In genomic region chrX:2608638-2609430, GRCh38 we compare ENCODE assay signal across 1 cellular context.
TF ChIP-seq lines count a peak whose summit lies in the region.

No MANE protein-coding gene starts in this region.

TF ChIP-seq in HepG2, 621 proteins besides CTCF, POLR2A, EP300 and RAD21 (continued from another document and continues in another):
- no peak for TF ChIP-seq PBX2 (CRISPR knock-in tag; IDR thresholded peaks at IDR 0.05)
- no peak for TF ChIP-seq HNRNPUL1 (IDR thresholded peaks at IDR 0.05; ENCODE audit: low read depth, low read length)
- no peak for TF ChIP-seq ZNF235 (CRISPR knock-in tag; IDR thresholded peaks at IDR 0.05; ENCODE audit: borderline replicate concordance)
- no peak for TF ChIP-seq HOXD1 (CRISPR knock-in tag; IDR thresholded peaks at IDR 0.05)
- peak; percentile 72 for TF ChIP-seq ZFY (CRISPR knock-in tag; IDR thresholded peaks at IDR 0.05)
- no peak for TF ChIP-seq ZNF256 (CRISPR knock-in tag; conservative IDR thresholded peaks at IDR 0.05)
- TF ChIP-seq NR0B2 (CRISPR knock-in tag; IDR thresholded peaks at IDR 0.05), result no peak
- no peak for TF ChIP-seq ZNF362 (CRISPR knock-in tag; IDR thresholded peaks at IDR 0.05; ENCODE audit: borderline replicate concordance)
- no peak for TF ChIP-seq ZNF143 (CRISPR knock-in tag; IDR thresholded peaks at IDR 0.05)
- no peak for TF ChIP-seq E2F1 (CRISPR knock-in tag; IDR thresholded peaks at IDR 0.05)
- no peak for TF ChIP-seq ZSCAN29 (CRISPR knock-in tag; conservative IDR thresholded peaks at IDR 0.05)
- TF ChIP-seq RXRB (CRISPR knock-in tag; IDR thresholded peaks at IDR 0.05; ENCODE audit: borderline replicate concordance), result no peak
- TF ChIP-seq CREB3 (CRISPR knock-in tag; IDR thresholded peaks at IDR 0.05), result no peak
- TF ChIP-seq HMG20A (CRISPR knock-in tag; IDR thresholded peaks at IDR 0.05; ENCODE audit: borderline replicate concordance), result no peak
- no peak for TF ChIP-seq SATB2 (CRISPR knock-in tag; IDR thresholded peaks at IDR 0.05)
- no peak for TF ChIP-seq FOXK2 (IDR thresholded peaks at IDR 0.05)
- TF ChIP-seq ZNF326 (CRISPR knock-in tag; IDR thresholded peaks at IDR 0.05; ENCODE audit: borderline replicate concordance), result no peak
- no peak for TF ChIP-seq ZNF407 (CRISPR knock-in tag; IDR thresholded peaks at IDR 0.05; ENCODE audit: not compliant biosample characterization)
- no peak for TF ChIP-seq ZNF737 (CRISPR knock-in tag; IDR thresholded peaks at IDR 0.05; ENCODE audit: borderline replicate concordance)
- TF ChIP-seq GABPA (IDR thresholded peaks at IDR 0.05; ENCODE audit: low read depth, low read length), result no peak
- no peak for TF ChIP-seq GABPA (CRISPR knock-in tag; IDR thresholded peaks at IDR 0.05; ENCODE audit: low read depth)
- TF ChIP-seq LRRFIP1 (CRISPR knock-in tag; conservative IDR thresholded peaks at IDR 0.05), result no peak
- peak; percentile 54; the same call in 1 of the 2 replicates for TF ChIP-seq ZNF746 (CRISPR knock-in tag; IDR thresholded peaks at IDR 0.05)
- TF ChIP-seq ZNF549 (CRISPR knock-in tag; IDR thresholded peaks at IDR 0.05), result no peak
- TF ChIP-seq ZNF446 (CRISPR knock-in tag; IDR thresholded peaks at IDR 0.05), result peak; percentile 37; the same call in 1 of the 2 replicates
- no peak for TF ChIP-seq RNF2 (conservative IDR thresholded peaks at IDR 0.05; ENCODE audit: low read depth)
- TF ChIP-seq ZNF839 (CRISPR knock-in tag; IDR thresholded peaks at IDR 0.05; ENCODE audit: borderline replicate concordance), result no peak
- no peak for TF ChIP-seq MAF1 (CRISPR knock-in tag; IDR thresholded peaks at IDR 0.05; ENCODE audit: borderline replicate concordance)
- TF ChIP-seq TFAP4 (IDR thresholded peaks at IDR 0.05; ENCODE audit: borderline replicate concordance, low read depth), result peak; percentile 69; the same call in 1 of the 2 replicates
- TF ChIP-seq ZNF496 (CRISPR knock-in tag; IDR thresholded peaks at IDR 0.05; ENCODE audit: insufficient replicate concordance), result no peak
- no peak for TF ChIP-seq FOXM1 (CRISPR knock-in tag; IDR thresholded peaks at IDR 0.05)
- no peak for TF ChIP-seq ISX (CRISPR knock-in tag; conservative IDR thresholded peaks at IDR 0.05)
- TF ChIP-seq REL (CRISPR knock-in tag; conservative IDR thresholded peaks at IDR 0.05), result no peak
- no peak for TF ChIP-seq IRF2 (CRISPR knock-in tag; IDR thresholded peaks at IDR 0.05)
- no peak for TF ChIP-seq MEF2D (CRISPR knock-in tag; IDR thresholded peaks at IDR 0.05)
- no peak for TF ChIP-seq CSRNP1 (CRISPR knock-in tag; IDR thresholded peaks at IDR 0.05)
- no peak for TF ChIP-seq ELK4 (CRISPR knock-in tag; IDR thresholded peaks at IDR 0.05; ENCODE audit: borderline replicate concordance)
- TF ChIP-seq ATF3 (CRISPR knock-in tag; IDR thresholded peaks at IDR 0.05), result no peak
- no peak for TF ChIP-seq ZNF678 (CRISPR knock-in tag; IDR thresholded peaks at IDR 0.05)
- no peak for TF ChIP-seq PTBP1 (IDR thresholded peaks at IDR 0.05; ENCODE audit: low read depth, low read length, poor library complexity, severe bottlenecking)
- 0 out of 2 replicates have a peak, but pooled peaks have one; percentile 3 for TF ChIP-seq ZNF607 (CRISPR knock-in tag; IDR thresholded peaks at IDR 0.05; ENCODE audit: borderline replicate concordance)
- peak; percentile 62 for TF ChIP-seq AGO2 (optimal IDR thresholded peaks at IDR 0.05; ENCODE audit: low read depth, low read length)
- TF ChIP-seq ZBTB1 (CRISPR knock-in tag; IDR thresholded peaks at IDR 0.05; ENCODE audit: borderline replicate concordance), result no peak
- no peak for TF ChIP-seq ZNF230 (CRISPR knock-in tag; IDR thresholded peaks at IDR 0.05)
- 0 out of 2 replicates have a peak, but pooled peaks have one; percentile 16 for TF ChIP-seq ZMYM2 (CRISPR knock-in tag; IDR thresholded peaks at IDR 0.05)
- no peak for TF ChIP-seq SRF (IDR thresholded peaks at IDR 0.05; ENCODE audit: low read depth, low read length)
